In the genomic region with DNA sequence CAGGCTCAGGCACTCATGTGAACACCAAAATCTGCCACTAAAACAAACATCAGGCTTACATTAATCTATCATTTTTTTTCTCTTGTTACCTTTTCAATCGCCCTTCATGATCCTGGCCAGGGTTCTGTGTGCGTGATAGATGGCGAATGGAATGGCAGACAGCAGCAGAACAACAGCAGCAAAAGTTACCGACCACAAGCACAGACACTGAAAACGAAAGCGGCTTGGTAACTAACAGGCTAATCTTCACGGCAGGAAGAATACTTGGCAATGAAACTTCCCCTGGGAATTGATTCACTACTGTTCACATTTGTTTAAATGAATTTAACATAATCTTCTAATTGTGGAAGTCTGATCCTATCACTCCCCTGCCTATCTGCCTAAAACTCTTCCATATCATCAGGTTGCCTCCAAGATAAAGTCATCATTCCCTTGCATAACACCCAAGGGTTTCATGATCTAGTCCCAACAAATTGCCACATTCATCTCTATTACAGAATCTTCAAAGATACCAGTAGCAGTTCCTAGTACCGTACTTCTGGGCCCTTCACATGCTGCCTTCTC, we compare ENCODE assay signal across 8 cellular contexts. TPM values are rescaled to one million over a fixed set of nuclear protein-coding genes. Genes with fewer than 3 reads are reported as not detected.
A peak's percentile ranks its signal among the peaks of the same experiment; 100 is the strongest.
DNase-seq lines count a peak whose midpoint lies in the region; ATAC-seq and TF ChIP-seq lines count a peak whose summit lies in the region.

No MANE protein-coding gene starts in this region.

- H3K27ac ChIP-seq in VCaP (peak overlapping the region; percentile 95), right cardiac atrium (ENCODE audit: low read length) (peak overlapping the region; percentile 93)

- H3K4me1 ChIP-seq in right cardiac atrium (ENCODE audit: control insufficient read depth, insufficient read depth, low read length) = peaks cover 6% of the 10 kb centered on the region

- ATAC-seq in HG02938 (IDR thresholded peaks at IDR 0.05; ENCODE audit: unreplicated experiment) = peak; percentile 46
- peak; percentile 69 to 82 for ATAC-seq in right cardiac atrium
- no peak for ATAC-seq in HG03196 (IDR thresholded peaks at IDR 0.05; ENCODE audit: unreplicated experiment)

- no peak for TF ChIP-seq CTCF in VCaP (conservative IDR thresholded peaks at IDR 0.05)

- intact Hi-C loops in right cardiac atrium (cut with DNase I) = no loop called here

- 9% methylated on average over 8 of the region's 8 CpGs for WGBS in right cardiac atrium

- no peaks in the 10 kb centered on the region for H3K9me3 ChIP-seq in right cardiac atrium (ENCODE audit: control insufficient read depth, low read length)

- no peaks in the 10 kb centered on the region for H3K27me3 ChIP-seq in right cardiac atrium (ENCODE audit: control insufficient read depth, insufficient read depth)

- DNase-seq in GM03348 (ENCODE audit: low spot score) (peak; percentile 19), right cardiac atrium (peak in 1 of 3 donors; percentile 52), smooth muscle cell of the brain vasculature (ENCODE audit: low read depth, low spot score) (peak; percentile 28), DMS114 treated with DMSO at 0.1 percent for 48 hours (lab: John Stamatoyannopoulos, UW; ENCODE audit: unreplicated experiment) (no peak), mesenteric fat pad (ENCODE audit: low spot score) (no peak)

- H3K4me3 ChIP-seq in right cardiac atrium (ENCODE audit: low read length) = peak overlapping the region; percentile 82

RNA-seq across cellular contexts. Expression of gene PTPRK, which starts 28.7 kb away (rescaled TPM):
- total RNA-seq in right cardiac atrium (10 to 100 TPM; 36.5 to 45.7 (median 44.0) TPM), mesenteric fat pad (13.6 TPM)
- 9.6 TPM for polyA plus RNA-seq in right cardiac atrium

Comparison
In these comparisons a context has a peak if more than half of its experiments do, and no peak if none do; other contexts are left out.
1. DNase-seq: peak in GM03348 (single experiment) and smooth muscle cell of the brain vasculature (single experiment); none in DMS114 treated with DMSO at 0.1 percent for 48 hours (single experiment) and mesenteric fat pad (single experiment).